ENCODE assay signal across 10 cellular contexts in genomic region chr12:57550628-57551549, GRCh38. TPM values are rescaled to one million over a fixed set of nuclear protein-coding genes. Genes with fewer than 3 reads are reported as not detected.
DNase-seq lines count a peak whose midpoint lies in the region; ATAC-seq and FAIRE-seq lines count a peak whose summit lies in the region.
"Had no signal": no experiment of that assay in that cellular context is flagged by ENCODE, and none has a peak within 500 bp of the region (broad histone marks: within the 10 kb centered on the region; RNA-seq: fewer than 3 reads in every experiment).

No MANE protein-coding gene starts in this region.

- ATAC-seq in activated T-cell treated with anti-CD3 and anti-CD28 coated beads, Interleukin-2, amount 50 U/mL, for 72 hours (replicated peaks in 1 of 2), result no peak

- FAIRE-seq in RCC 7860 (lab: Jason Lieb, UNC) (no peak), small intestine (lab: Jason Lieb, UNC) (no peak)
- FAIRE-seq: kidney had no signal

- DNase-seq in activated T-cell treated with anti-CD3 and anti-CD28 coated beads, Interleukin-2, amount 50 U/mL, for 72 hours, result no peak
- DNase-seq in activated T-cell treated with anti-CD3 and anti-CD28 coated beads, Interleukin-2, amount 50 U/mL, for 1 hour, result no peak
- DNase-seq in activated naive CD8-positive, alpha-beta T cell treated with anti-CD3 and anti-CD28 coated beads for 36 hours, result no peak
- no peak for DNase-seq in NCI-H146 treated with DMSO at 0.1 percent for 48 hours (lab: John Stamatoyannopoulos, UW; ENCODE audit: unreplicated experiment)
- DNase-seq in RCC 7860 (ENCODE audit: low spot score), result no peak
- DNase-seq in small intestine, result no peak
- DNase-seq: PC-9 had no signal

- H3K27ac ChIP-seq in temporal lobe (ENCODE audit: low read depth, low read length), result peak overlapping the region; percentile 77
- no peak overlapping the region for H3K27ac ChIP-seq in small intestine (ENCODE audit: low read depth in 1 of 2, low read length in 1 of 2)
- H3K27ac ChIP-seq: PC-9 had no signal

- H3K4me1 Mint-ChIP-seq in activated T-cell treated with anti-CD3 and anti-CD28 coated beads, Interleukin-2, amount 50 U/mL, for 72 hours (ENCODE audit: low read depth), result peaks cover 50% of the 10 kb centered on the region
- H3K4me1 Mint-ChIP-seq in activated naive CD8-positive, alpha-beta T cell treated with anti-CD3 and anti-CD28 coated beads for 36 hours, result peaks cover 24% of the 10 kb centered on the region

- no peak overlapping the region for H3K27ac Mint-ChIP-seq in activated T-cell treated with anti-CD3 and anti-CD28 coated beads, Interleukin-2, amount 50 U/mL, for 72 hours
- no peak overlapping the region for H3K27ac Mint-ChIP-seq in activated naive CD8-positive, alpha-beta T cell treated with anti-CD3 and anti-CD28 coated beads for 36 hours

- H3K4me1 ChIP-seq in iPS-15b (ENCODE audit: control insufficient read depth, insufficient read depth, low read length) (peaks cover 27% of the 10 kb centered on the region), small intestine (ENCODE audit: control insufficient read depth in 2 of 2, insufficient read depth in 1 of 2, low read depth in 1 of 2, low read length in 1 of 2) (peaks cover 0 to 2% of the 10 kb centered on the region in 2 donors)

- peaks cover 25% of the 10 kb centered on the region for H3K27me3 ChIP-seq in iPS-15b (ENCODE audit: control insufficient read depth, insufficient read depth, low read length)
- H3K27me3 ChIP-seq in small intestine (ENCODE audit: control insufficient read depth in 2 of 2, insufficient read depth in 2 of 2, low read length in 2 of 2), result peaks cover 0 to 6% of the 10 kb centered on the region in 2 donors

- peak overlapping the region; percentile 96 for H3K4me3 ChIP-seq in iPS-15b (ENCODE audit: low read depth, low read length)
- H3K4me3 ChIP-seq in small intestine (ENCODE audit: low read depth in 1 of 2, low read length in 2 of 2), result no peak overlapping the region
- H3K4me3 ChIP-seq: PC-9 had no signal

- peak overlapping the region; percentile 24 for H3K9ac ChIP-seq in iPS-15b (ENCODE audit: low read depth, low read length)

- H3K4me3 Mint-ChIP-seq in activated T-cell treated with anti-CD3 and anti-CD28 coated beads, Interleukin-2, amount 50 U/mL, for 72 hours, result peak overlapping the region; percentile 88 to 90
- peak overlapping the region; percentile 82 for H3K4me3 Mint-ChIP-seq in activated naive CD8-positive, alpha-beta T cell treated with anti-CD3 and anti-CD28 coated beads for 36 hours

- peaks cover 3% of the 10 kb centered on the region for H3K36me3 ChIP-seq in iPS-15b (ENCODE audit: control insufficient read depth, insufficient read depth, low read length)
- H3K36me3 ChIP-seq in small intestine (ENCODE audit: control insufficient read depth in 2 of 2, insufficient read depth in 2 of 2, low read length in 2 of 2), result no peaks in the 10 kb centered on the region

- H3K9me3 ChIP-seq in iPS-15b (ENCODE audit: control insufficient read depth, insufficient read depth, low read length) (no peaks in the 10 kb centered on the region), small intestine (ENCODE audit: control insufficient read depth, low read depth) (no peaks in the 10 kb centered on the region)

- WGBS in small intestine, 3 donors, result 56 to 75% (median 65%) methylated on average over 8 of the region's 8 CpGs

- H3K9me3 Mint-ChIP-seq in activated T-cell treated with anti-CD3 and anti-CD28 coated beads, Interleukin-2, amount 50 U/mL, for 72 hours, result no peaks in the 10 kb centered on the region
- H3K9me3 Mint-ChIP-seq in activated naive CD8-positive, alpha-beta T cell treated with anti-CD3 and anti-CD28 coated beads for 36 hours, result no peaks in the 10 kb centered on the region

- peaks cover 13% of the 10 kb centered on the region for H3K27me3 Mint-ChIP-seq in activated T-cell treated with anti-CD3 and anti-CD28 coated beads, Interleukin-2, amount 50 U/mL, for 72 hours (ENCODE audit: low read depth)
- peaks cover 6% of the 10 kb centered on the region for H3K27me3 Mint-ChIP-seq in activated naive CD8-positive, alpha-beta T cell treated with anti-CD3 and anti-CD28 coated beads for 36 hours

- peaks cover 0 to 4% of the 10 kb centered on the region in 2 donors for H3K36me3 Mint-ChIP-seq in activated T-cell treated with anti-CD3 and anti-CD28 coated beads, Interleukin-2, amount 50 U/mL, for 72 hours (ENCODE audit: insufficient read depth in 2 of 2)
- H3K36me3 Mint-ChIP-seq in activated naive CD8-positive, alpha-beta T cell treated with anti-CD3 and anti-CD28 coated beads for 36 hours, result peaks cover 2% of the 10 kb centered on the region

RNA-seq across cellular contexts. Expression of gene KIF5A, which starts 1.0 kb away (rescaled TPM):
- total RNA-seq in activated T-cell treated with anti-CD3 and anti-CD28 coated beads, Interleukin-2, amount 50 U/mL, for 72 hours, result 1 to 10 TPM; 3.2 to 5.9 TPM
- 1 to 10 TPM; 1.5 to 1.7 TPM for total RNA-seq in activated naive CD8-positive, alpha-beta T cell treated with anti-CD3 and anti-CD28 coated beads for 36 hours
- 79.9 TPM for total RNA-seq in temporal lobe
- 1 to 10 TPM in 1 of 3 donors, under 1 TPM in 1, not detected in 1; 0.27 to 8.4 TPM for polyA plus RNA-seq in small intestine

RNA-seq across cellular contexts. Expression of gene DCTN2, which starts 3.9 kb away (rescaled TPM):
- total RNA-seq in activated T-cell treated with anti-CD3 and anti-CD28 coated beads, Interleukin-2, amount 50 U/mL, for 72 hours, result 10 to 100 TPM; 94.9 to 99.0 TPM
- 10 to 100 TPM; 73.6 to 81.3 TPM for total RNA-seq in activated naive CD8-positive, alpha-beta T cell treated with anti-CD3 and anti-CD28 coated beads for 36 hours
- total RNA-seq in temporal lobe, result 116 TPM
- polyA plus RNA-seq in small intestine, result 100 to 1,000 TPM; 125 to 224 (median 166) TPM

RNA-seq across cellular contexts. Expression of gene MBD6, which starts 28.3 kb away (rescaled TPM):
- 100 to 1,000 TPM; 131 to 148 TPM for total RNA-seq in activated T-cell treated with anti-CD3 and anti-CD28 coated beads, Interleukin-2, amount 50 U/mL, for 72 hours
- 10 to 100 TPM; 38.5 to 44.8 TPM for total RNA-seq in activated naive CD8-positive, alpha-beta T cell treated with anti-CD3 and anti-CD28 coated beads for 36 hours
- total RNA-seq in temporal lobe, result 8.1 TPM
- 10 to 100 TPM; 20.5 to 41.6 (median 31.4) TPM for polyA plus RNA-seq in small intestine

RNA-seq across cellular contexts. Expression of gene DDIT3, which starts 30.6 kb away (rescaled TPM):
- total RNA-seq in activated T-cell treated with anti-CD3 and anti-CD28 coated beads, Interleukin-2, amount 50 U/mL, for 72 hours, result 10 to 100 TPM; 64.6 to 71.7 TPM
- 10 to 100 TPM; 30.7 to 33.4 TPM for total RNA-seq in activated naive CD8-positive, alpha-beta T cell treated with anti-CD3 and anti-CD28 coated beads for 36 hours
- total RNA-seq in temporal lobe, result 6.1 TPM
- polyA plus RNA-seq in small intestine, result 100 to 1,000 TPM in 1 of 3 donors, 10 to 100 TPM in 2; 45.2 to 105 (median 48.7) TPM

RNA-seq across cellular contexts. Expression of gene PIP4K2C, which starts 40.1 kb away (rescaled TPM):
- total RNA-seq in activated T-cell treated with anti-CD3 and anti-CD28 coated beads, Interleukin-2, amount 50 U/mL, for 72 hours, result 10 to 100 TPM; 21.3 to 23.1 TPM
- total RNA-seq in activated naive CD8-positive, alpha-beta T cell treated with anti-CD3 and anti-CD28 coated beads for 36 hours, result 10 to 100 TPM; 17.1 to 18.5 TPM
- total RNA-seq in temporal lobe, result 10.3 TPM
- 10 to 100 TPM; 16.1 to 18.1 (median 17.6) TPM for polyA plus RNA-seq in small intestine

Comparison
In these comparisons a context has a peak if more than half of its experiments do, and no peak if none do; other contexts are left out.
1. RNA of gene KIF5A, which starts 1.0 kb away (total RNA-seq): 79.9 TPM in temporal lobe (single experiment); 3.2 to 5.9 TPM in activated T-cell treated with anti-CD3 and anti-CD28 coated beads, Interleukin-2, amount 50 U/mL, for 72 hours and 1.5 to 1.7 TPM in activated naive CD8-positive, alpha-beta T cell treated with anti-CD3 and anti-CD28 coated beads for 36 hours; every median in the first group is over 10 times any median in the second.